8 cellular contexts compared by ENCODE assay signal in genomic region chr6:145734486-145735355, GRCh38. TPM values are rescaled to one million over a fixed set of nuclear protein-coding genes. Genes with fewer than 3 reads are reported as not detected.
DNase-seq lines count a peak whose midpoint lies in the region; ATAC-seq and TF ChIP-seq lines count a peak whose summit lies in the region.

No MANE protein-coding gene starts in this region.

- H3K27me3 ChIP-seq in HUES64 (ENCODE audit: insufficient read depth, low read length) (no peaks in the 10 kb centered on the region), OCI-LY1 (ENCODE audit: insufficient read depth, low read length) (no peaks in the 10 kb centered on the region), mucosa of stomach (ENCODE audit: control insufficient read depth, insufficient read depth, low read length) (no peaks in the 10 kb centered on the region)

- DNase-seq in D341Med (ENCODE audit: low spot score) (peak; percentile 88), activated T-cell treated with anti-CD3 and anti-CD28 coated beads for 48 hours (ENCODE audit: low read depth) (peak; percentile 67), erythroblast (lab: John Stamatoyannopoulos, UW) (peak; percentile 86 to 87)
- DNase-seq in stimulated activated CD8-positive, alpha-beta memory T cell treated with anti-CD3 and anti-CD28 coated beads, Interleukin-7, amount 100 ng/mL, for 1 hour (ENCODE audit: low read depth in 2 of 2), result peak; percentile 39 to 44

- H3K9me3 ChIP-seq in HUES64 (ENCODE audit: insufficient read depth, low read depth, low read length) (no peaks in the 10 kb centered on the region), OCI-LY1 (ENCODE audit: low read length) (no peaks in the 10 kb centered on the region; the same call in 1 of the 2 replicates), mucosa of stomach (ENCODE audit: control insufficient read depth, low read length) (no peaks in the 10 kb centered on the region)

- peak overlapping the region; percentile 98 for H3K27ac ChIP-seq in HUES64 (ENCODE audit: low read depth, low read length)
- peak overlapping the region; percentile 69 for H3K27ac ChIP-seq in OCI-LY1 (ENCODE audit: low read depth, low read length, poor library complexity, severe bottlenecking)

- no peaks in the 10 kb centered on the region for H3F3A ChIP-seq in OCI-LY1 (ENCODE audit: insufficient read depth, low read length)

- no peaks in the 10 kb centered on the region for H3K36me3 ChIP-seq in HUES64 (ENCODE audit: insufficient read depth, low read length)
- H3K36me3 ChIP-seq in OCI-LY1 (ENCODE audit: insufficient read depth, low read length), result peaks cover 9% of the 10 kb centered on the region
- H3K36me3 ChIP-seq in mucosa of stomach (ENCODE audit: control insufficient read depth, insufficient read depth, low read length), result no peaks in the 10 kb centered on the region

- H3K9me2 ChIP-seq in OCI-LY1 (ENCODE audit: low read depth, low read length), result no peaks in the 10 kb centered on the region

- no peaks in the 10 kb centered on the region for H4K20me1 ChIP-seq in OCI-LY1 (ENCODE audit: insufficient read depth, low read length)

- 0 out of 2 replicates have a peak, but pooled peaks cover 4% of the 10 kb centered on the region for H3K79me2 ChIP-seq in OCI-LY1 (ENCODE audit: insufficient read depth, low read length)

- H3K4me3 ChIP-seq in HUES64 (ENCODE audit: low read length) (peak overlapping the region; percentile 80), OCI-LY1 (ENCODE audit: low read depth, low read length, poor library complexity, severe bottlenecking) (peak overlapping the region; percentile 95), mucosa of stomach (ENCODE audit: low read length) (peak overlapping the region; percentile 48)

- peak; percentile 68 for ATAC-seq in GM21526 (IDR thresholded peaks at IDR 0.05; ENCODE audit: low FRiP score, unreplicated experiment)

- peak overlapping the region; percentile 99 for H3K9ac ChIP-seq in HUES64 (ENCODE audit: low read depth, low read length)
- H3K9ac ChIP-seq in OCI-LY1 (ENCODE audit: low read length), result peak overlapping the region; percentile 99
- peak overlapping the region; percentile 89 for H3K9ac ChIP-seq in mucosa of stomach (ENCODE audit: low read length)

- H3K4me1 ChIP-seq in HUES64 (ENCODE audit: insufficient read depth, low read length) (peaks cover 15% of the 10 kb centered on the region), OCI-LY1 (ENCODE audit: insufficient read depth, low read length, severe bottlenecking) (peaks cover 25% of the 10 kb centered on the region), mucosa of stomach (ENCODE audit: control insufficient read depth, insufficient read depth, low read length) (peaks cover 9% of the 10 kb centered on the region)

- TF ChIP-seq POLR2A in erythroblast (IDR thresholded peaks at IDR 0.05; ENCODE audit: low read length), result peak; percentile 62

- under 1% methylated on average over 73 of the region's 74 CpGs for WGBS in HUES64

- peak overlapping the region; percentile 98 for H3K4me2 ChIP-seq in OCI-LY1 (ENCODE audit: low read length)

- TF ChIP-seq CTCF in OCI-LY1 (IDR thresholded peaks at IDR 0.05; ENCODE audit: low read length), result no peak

- peak overlapping the region; percentile 78 for H2AFZ ChIP-seq in OCI-LY1 (ENCODE audit: low read length)

RNA-seq across cellular contexts. Expression of gene EPM2A, which starts 0.6 kb away (rescaled TPM):
- 5.2 TPM for polyA plus RNA-seq in HUES64 (2013, experiment 1 of 2)
- 5.6 TPM for polyA plus RNA-seq in HUES64 (2013, experiment 2 of 2)

Comparison
In these comparisons a context has a peak if more than half of its experiments do, and no peak if none do; other contexts are left out.
1. Peak in every context shown above with its lines: DNase-seq, ATAC-seq, H3K4me3 ChIP-seq and H3K27ac ChIP-seq.